In the genomic region with DNA sequence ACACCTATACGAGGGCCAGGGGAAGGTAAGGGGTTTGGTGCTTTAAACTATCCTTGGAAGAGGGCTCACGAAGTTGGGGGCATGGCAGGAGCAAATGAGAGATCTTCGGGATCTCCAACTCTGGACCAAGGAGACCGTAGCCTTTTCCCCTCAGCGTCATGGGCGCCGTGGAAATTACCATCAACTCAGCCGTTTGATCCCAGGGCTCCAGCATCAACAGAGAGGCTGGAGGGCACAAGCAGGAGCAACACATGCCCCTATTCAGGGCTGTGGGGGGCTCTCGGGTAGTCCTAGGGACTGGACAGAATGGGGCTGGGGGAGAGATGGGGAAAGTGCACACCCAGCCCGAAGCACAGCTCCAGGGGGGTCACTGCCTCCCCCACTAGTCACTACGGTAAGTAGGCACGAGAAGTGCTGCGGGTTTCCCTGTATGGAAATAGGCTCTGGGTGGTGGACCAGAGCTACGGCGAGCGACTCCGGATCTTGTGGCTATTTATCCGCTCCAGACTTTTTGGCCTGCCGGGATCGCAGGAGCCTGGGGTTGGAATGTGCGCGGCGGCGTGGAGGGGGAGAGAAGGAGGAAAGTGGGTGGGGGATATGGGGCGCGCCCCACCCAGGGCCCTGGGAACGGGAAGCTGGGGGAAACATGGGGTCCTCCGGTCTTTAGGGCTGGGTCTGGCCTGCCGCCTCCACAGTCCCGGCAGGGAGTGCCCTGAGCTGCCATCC, we compare ENCODE assay signal across 8 cellular contexts. TPM values are rescaled to one million over a fixed set of nuclear protein-coding genes. Genes with fewer than 3 reads are reported as not detected.
DNase-seq lines count a peak whose midpoint lies in the region; ATAC-seq and TF ChIP-seq lines count a peak whose summit lies in the region.

No MANE protein-coding gene starts in this region.

- WGBS in neuronal stem cell (ENCODE audit: extremely low coverage in 2 of 2, insufficient read length in 2 of 2, insufficient replicate concordance in 1 of 2), 2 donors = no CpG with 5 or more reads among the region's 30 CpGs

- peak overlapping the region; percentile 79 for H3K27ac ChIP-seq in WERI-Rb-1
- peak overlapping the region; percentile 85 for H3K27ac ChIP-seq in neuronal stem cell (replicated peaks; ENCODE audit: low read length)

- H3K4me3 ChIP-seq in Caco-2 (ENCODE audit: low read depth, low read length) (peak overlapping the region; percentile 66), WERI-Rb-1 (ENCODE audit: low read depth, low read length) (peak overlapping the region; percentile 81), neuronal stem cell (ENCODE audit: low read length in 2 of 2) (peak overlapping the region; percentile 79 to 84)

- peak overlapping the region; percentile 39 for H3K14ac ChIP-seq in neuronal stem cell (ENCODE audit: low read length)

- no peaks in the 10 kb centered on the region for H3K27me3 ChIP-seq in Caco-2 (replicated peaks; ENCODE audit: control insufficient read depth, insufficient read depth, low read length)
- H3K27me3 ChIP-seq in WERI-Rb-1 (ENCODE audit: insufficient read depth, low read depth, severe bottlenecking) = no peaks in the 10 kb centered on the region
- H3K27me3 ChIP-seq in neuronal stem cell (ENCODE audit: control insufficient read depth in 3 of 3, insufficient read depth in 3 of 3, low read depth in 1 of 3, low read length in 3 of 3) = no peaks in the 10 kb centered on the region

- H2BK15ac ChIP-seq in neuronal stem cell (ENCODE audit: low read length) = peak overlapping the region; percentile 71

- no peaks in the 10 kb centered on the region for H3K27me3 Mint-ChIP-seq in Caco-2 (ENCODE audit: insufficient read depth, unreplicated experiment)

- H3K18ac ChIP-seq in neuronal stem cell (ENCODE audit: low read length) = peak overlapping the region; percentile 98

- TF ChIP-seq CTCF in Caco-2 (IDR thresholded peaks at IDR 0.05; ENCODE audit: insufficient read depth in 1 of 2, low read depth in 1 of 2, low read length in 1 of 2, severe bottlenecking in 1 of 2, unreplicated experiment in 1 of 2) = no peak
- no peak for TF ChIP-seq CTCF in WERI-Rb-1 (IDR thresholded peaks at IDR 0.05; ENCODE audit: low read depth, low read length)

- H2AFZ ChIP-seq in neuronal stem cell (ENCODE audit: low read length) = peak overlapping the region; percentile 95

- POLR2A ChIA-PET in Caco-2 (lab: Charles Lee) = interaction anchor here (0.5 to 3.1 kb wide), 4 partner anchors 13 to 207 kb away, joined by 4 to 27 read pairs (median 8); partner anchors contain the start of genes NDUFAF3, QRICH1, USP19 and USP4

- H3K4me3 Mint-ChIP-seq in Caco-2 (ENCODE audit: unreplicated experiment) = peak overlapping the region; percentile 93

- intact Hi-C loops in Caco-2 (cut with micrococcal nuclease; ENCODE audit: unreplicated experiment) = loop anchor here (1.0 kb wide), 2 partner anchors 25 to 39 kb away; partner anchors contain the start of gene QRICH1

- H3K9me3 ChIP-seq in Caco-2 (no peaks in the 10 kb centered on the region), WERI-Rb-1 (ENCODE audit: severe bottlenecking) (no peaks in the 10 kb centered on the region), neuronal stem cell (replicated peaks in 1 of 2; ENCODE audit: control insufficient read depth in 2 of 2, insufficient read depth in 1 of 2, low read depth in 1 of 2, low read length in 2 of 2) (no peaks in the 10 kb centered on the region)

- no TSS peak for BruUV-seq in Caco-2 (replicated peaks; lab: Mats Ljungman, UMichigan)

- peaks cover 26% of the 10 kb centered on the region for H3K36me3 Mint-ChIP-seq in Caco-2 (ENCODE audit: insufficient read depth, unreplicated experiment)

- no peak overlapping the region for H2AK5ac ChIP-seq in neuronal stem cell (ENCODE audit: low read depth, low read length)

- H3K4me1 Mint-ChIP-seq in Caco-2 (ENCODE audit: low read depth, unreplicated experiment) = peaks cover 13% of the 10 kb centered on the region

- H3K36me3 ChIP-seq in Caco-2 (ENCODE audit: control insufficient read depth, insufficient read depth, low read length) (peaks cover 3% of the 10 kb centered on the region; the same call in 1 of the 2 replicates), WERI-Rb-1 (no peaks in the 10 kb centered on the region), neuronal stem cell (replicated peaks in 1 of 2; ENCODE audit: control insufficient read depth in 2 of 2, insufficient read depth in 2 of 2, low read length in 2 of 2) (peaks cover 10 to 12% of the 10 kb centered on the region in 2 donors)

- peak overlapping the region; percentile 88 for H2BK120ac ChIP-seq in neuronal stem cell (ENCODE audit: low read depth, low read length)

- peak; percentile 86 to 90 for DNase-seq in Caco-2
- peak; percentile 85 for DNase-seq in LoVo (ENCODE audit: low spot score)
- peak; percentile 88 for DNase-seq in WERI-Rb-1
- DNase-seq in glomerular visceral epithelial cell (ENCODE audit: extremely low spot score) = peak; percentile 89
- peak; percentile 85 for DNase-seq in neuronal stem cell (ENCODE audit: low spot score)
- no peak for DNase-seq in SKM-1 treated with dmso at 0.1 percent for 144 hours (lab: John Stamatoyannopoulos, UW; ENCODE audit: unreplicated experiment)

- H2BK12ac ChIP-seq in neuronal stem cell (ENCODE audit: low read length) = no peak overlapping the region

- peaks cover 3% of the 10 kb centered on the region for H3K79me1 ChIP-seq in neuronal stem cell (ENCODE audit: low read depth, low read length)

- H4K8ac ChIP-seq in neuronal stem cell (ENCODE audit: low read depth, low read length) = no peak overlapping the region

- ATAC-seq in HG02981 (IDR thresholded peaks at IDR 0.05; ENCODE audit: unreplicated experiment) (no peak), HG03045 (IDR thresholded peaks at IDR 0.05; ENCODE audit: unreplicated experiment) (no peak)

- CTCF ChIA-PET in Caco-2 (lab: Charles Lee) = interaction anchor here (0.6 to 2.0 kb wide), 6 partner anchors 12 to 447 kb away, joined by 3 to 15 read pairs (median 5); partner anchors contain the start of genes NCKIPSD, NDUFAF3, QRICH1 and USP19

- no peaks in the 10 kb centered on the region for H3K9me3 Mint-ChIP-seq in Caco-2 (ENCODE audit: unreplicated experiment)

- peak overlapping the region; percentile 97 for H3K4ac ChIP-seq in neuronal stem cell (ENCODE audit: low read length)

- H3K4me2 ChIP-seq in neuronal stem cell (ENCODE audit: insufficient read depth, low read length, poor library complexity, severe bottlenecking) = peak overlapping the region; percentile 95

- no peak overlapping the region for H4K91ac ChIP-seq in neuronal stem cell (ENCODE audit: low read depth, low read length, poor library complexity)

- no peak overlapping the region for H3K23ac ChIP-seq in neuronal stem cell (ENCODE audit: low read depth, low read length, poor library complexity)

- peak overlapping the region; percentile 90 for H3K27ac Mint-ChIP-seq in Caco-2 (ENCODE audit: unreplicated experiment)

- H3K4me1 ChIP-seq in Caco-2 (peaks cover 15% of the 10 kb centered on the region), neuronal stem cell (ENCODE audit: control insufficient read depth in 2 of 2, insufficient read depth in 1 of 2, low read depth in 1 of 2, low read length in 2 of 2) (peaks cover 4 to 7% of the 10 kb centered on the region in 2 donors)

- peak overlapping the region; percentile 82 for H3K9ac ChIP-seq in neuronal stem cell (ENCODE audit: low read depth, low read length, poor library complexity)

- H2BK5ac ChIP-seq in neuronal stem cell (ENCODE audit: low read length) = peak overlapping the region; percentile 33

RNA-seq across cellular contexts. Expression of gene LAMB2, which starts 0.5 kb away (rescaled TPM):
- total RNA-seq in Caco-2 (2022) = 181 and 189 TPM in 2 replicates
- 91.9 TPM for polyA plus RNA-seq in neuronal stem cell (2013, experiment 1 of 2)
- 91.3 TPM for polyA plus RNA-seq in neuronal stem cell (2013, experiment 2 of 2)

RNA-seq across cellular contexts. Expression of gene USP19, which starts 12.8 kb away (rescaled TPM):
- 55.9 and 56.4 TPM in 2 replicates for total RNA-seq in Caco-2 (2022)
- polyA plus RNA-seq in neuronal stem cell (2013, experiment 1 of 2) = 22.3 TPM
- polyA plus RNA-seq in neuronal stem cell (2013, experiment 2 of 2) = 21.3 TPM

RNA-seq across cellular contexts. Expression of gene QARS1, which starts 28.8 kb away (rescaled TPM):
- total RNA-seq in Caco-2 (2022) = 361 and 386 TPM in 2 replicates
- polyA plus RNA-seq in neuronal stem cell (2013, experiment 1 of 2) = 407 TPM
- 414 TPM for polyA plus RNA-seq in neuronal stem cell (2013, experiment 2 of 2)

RNA-seq across cellular contexts. Expression of gene CCDC71, which starts 32.7 kb away (rescaled TPM):
- 15.2 and 15.9 TPM in 2 replicates for total RNA-seq in Caco-2 (2022)
- polyA plus RNA-seq in neuronal stem cell (2013, experiment 1 of 2) = 17.1 TPM
- polyA plus RNA-seq in neuronal stem cell (2013, experiment 2 of 2) = 16.2 TPM

RNA-seq across cellular contexts. Expression of gene KLHDC8B, which starts 38.0 kb away (rescaled TPM):
- total RNA-seq in Caco-2 (2022) = 7.4 and 8.8 TPM in 2 replicates
- polyA plus RNA-seq in neuronal stem cell (2013, experiment 1 of 2) = 44.7 TPM
- polyA plus RNA-seq in neuronal stem cell (2013, experiment 2 of 2) = 43.9 TPM
